In the genomic region with DNA sequence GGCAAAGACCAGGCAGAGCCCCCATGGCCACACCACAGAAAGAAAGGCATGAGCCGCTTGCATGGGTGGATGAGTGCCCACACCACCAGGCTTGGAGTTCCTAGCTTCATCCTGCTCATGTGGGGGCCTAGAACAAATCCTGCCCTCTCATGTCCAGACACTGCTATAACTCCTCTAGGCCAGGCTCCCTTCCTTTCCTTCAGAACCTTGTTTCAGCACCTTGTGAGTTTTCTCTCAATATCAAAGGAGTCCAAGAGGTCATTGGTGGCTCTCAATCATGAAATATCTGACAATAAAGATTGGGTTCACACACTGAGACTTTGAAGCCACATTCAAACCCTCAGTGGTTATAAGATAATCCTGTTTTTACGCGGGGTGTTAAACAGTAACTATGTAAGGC, we compare ENCODE assay signal across 18 cellular contexts. TPM values are rescaled to one million over a fixed set of nuclear protein-coding genes. Genes with fewer than 3 reads are reported as not detected.
DNase-seq lines count a peak whose midpoint lies in the region; ATAC-seq and TF ChIP-seq lines count a peak whose summit lies in the region.
"Had no signal": no experiment of that assay in that cellular context is flagged by ENCODE, and none has a peak within 500 bp of the region (broad histone marks: within the 10 kb centered on the region; RNA-seq: fewer than 3 reads in every experiment).

No MANE protein-coding gene starts in this region.

- TF ChIP-seq CTCF in DND-41 (IDR thresholded peaks at IDR 0.05; ENCODE audit: borderline replicate concordance, extremely low read depth, low read length, poor library complexity, severe bottlenecking): no peak
- TF ChIP-seq CTCF in Loucy (conservative IDR thresholded peaks at IDR 0.05; ENCODE audit: low read length): 0 out of 2 replicates have a peak, but pooled peaks have one; percentile 24
- TF ChIP-seq CTCF in coronary artery (IDR thresholded peaks at IDR 0.05): no peak
- TF ChIP-seq CTCF in mucosa of descending colon (IDR thresholded peaks at IDR 0.05): no peak
- no peak for TF ChIP-seq CTCF in upper lobe of right lung (IDR thresholded peaks at IDR 0.05)

- H3K9ac ChIP-seq in DND-41 (ENCODE audit: low read depth, low read length): no peak overlapping the region
- H3K9ac ChIP-seq in Loucy (ENCODE audit: low read depth, low read length, poor library complexity, severe bottlenecking): no peak overlapping the region

- H3K9me3 ChIP-seq in DND-41 (ENCODE audit: insufficient read depth, low read length, severe bottlenecking) (peaks cover 2% of the 10 kb centered on the region), Loucy (ENCODE audit: insufficient read depth, low read depth, low read length) (no peaks in the 10 kb centered on the region), mucosa of descending colon (no peaks in the 10 kb centered on the region), upper lobe of right lung (no peaks in the 10 kb centered on the region)
- H3K9me3 ChIP-seq: A549 had no signal

- ATAC-seq in DND-41 (ENCODE audit: insufficient read depth, low read depth): no peak
- peak; percentile 27 for ATAC-seq in mucosa of descending colon
- no peak for ATAC-seq in HG02938 (IDR thresholded peaks at IDR 0.05; ENCODE audit: unreplicated experiment)
- ATAC-seq in upper lobe of right lung: no peak
- ATAC-seq: A549 had no signal

- H2AFZ ChIP-seq in DND-41 (ENCODE audit: low read depth, low read length) (no peak overlapping the region), Loucy (ENCODE audit: low read length) (no peak overlapping the region)

- DNase-seq in DND-41: peak; percentile 3
- peak; percentile 36 for DNase-seq in coronary artery (ENCODE audit: low spot score)
- no peak for DNase-seq in mucosa of descending colon
- DNase-seq in RPMI8226: no peak
- DNase-seq in upper lobe of right lung: no peak
- DNase-seq: DMS 273 treated with DMSO at 0.1 percent for 48 hours, GF-D8, Karpas-422, MM.1S, NCI-H1092 treated with DMSO at 0.1 percent for 48 hours, NCI-H1694, NCI-H510A treated with DMSO at 0.1 percent for 48 hours had no signal

- H3F3A ChIP-seq in Loucy (ENCODE audit: low read depth): no peaks in the 10 kb centered on the region

- no peaks in the 10 kb centered on the region for H3K79me2 ChIP-seq in DND-41 (ENCODE audit: insufficient read depth, low read length)
- H3K79me2 ChIP-seq in Loucy (ENCODE audit: insufficient read depth, low read length): no peaks in the 10 kb centered on the region

- H3K36me3 ChIP-seq in DND-41 (ENCODE audit: insufficient read depth, low read length): no peaks in the 10 kb centered on the region
- H3K36me3 ChIP-seq in Loucy (ENCODE audit: insufficient read depth, low read length): no peaks in the 10 kb centered on the region
- H3K36me3 ChIP-seq in mucosa of descending colon (ENCODE audit: low read depth): no peaks in the 10 kb centered on the region
- H3K36me3 ChIP-seq in upper lobe of right lung: no peaks in the 10 kb centered on the region

- H3K9me2 ChIP-seq in Loucy (replicated peaks; ENCODE audit: low read depth, low read length): no peaks in the 10 kb centered on the region

- H3K4me3 ChIP-seq in DND-41 (ENCODE audit: low read depth in 1 of 2, low read length in 2 of 2) (no peak overlapping the region), Loucy (ENCODE audit: low read length, poor library complexity, severe bottlenecking) (no peak overlapping the region), coronary artery (no peak overlapping the region), mucosa of descending colon (no peak overlapping the region), upper lobe of right lung (no peak overlapping the region)
- H3K4me3 ChIP-seq: A549, SK-N-MC had no signal

- H3K27me3 ChIP-seq in DND-41 (ENCODE audit: insufficient read depth, low read length, poor library complexity) (no peaks in the 10 kb centered on the region), Loucy (ENCODE audit: insufficient read depth, low read length, poor library complexity, severe bottlenecking) (peaks cover 21% of the 10 kb centered on the region), upper lobe of right lung (no peaks in the 10 kb centered on the region)

- H3K4me2 ChIP-seq in DND-41 (ENCODE audit: insufficient read depth, low read length) (no peak overlapping the region), Loucy (ENCODE audit: low read depth, low read length, poor library complexity, severe bottlenecking) (no peak overlapping the region)
- H3K4me2 ChIP-seq: A549 had no signal

- intact Hi-C loops in mucosa of descending colon (cut with DNase I, micrococcal nuclease) (no loop called here), upper lobe of right lung (cut with DNase I) (no loop called here)

- H3K4me1 ChIP-seq in DND-41 (ENCODE audit: insufficient read depth, low read length) (no peaks in the 10 kb centered on the region), Loucy (ENCODE audit: insufficient read depth, low read length, poor library complexity, severe bottlenecking) (no peaks in the 10 kb centered on the region), mucosa of descending colon (ENCODE audit: low read depth) (no peaks in the 10 kb centered on the region), upper lobe of right lung (no peaks in the 10 kb centered on the region)
- H3K4me1 ChIP-seq: A549 had no signal

- H3K27ac ChIP-seq in DND-41 (ENCODE audit: low read length) (no peak overlapping the region), coronary artery (no peak overlapping the region), upper lobe of right lung (no peak overlapping the region)
- H3K27ac ChIP-seq: A549, C4-2B, SK-N-MC had no signal

- H4K20me1 ChIP-seq in DND-41 (ENCODE audit: insufficient read depth, low read length) (0 out of 2 replicates have a peak, but pooled peaks cover 3% of the 10 kb centered on the region), Loucy (ENCODE audit: insufficient read depth, low read length, poor library complexity, severe bottlenecking) (no peaks in the 10 kb centered on the region)

RNA-seq across cellular contexts. Expression of gene SLC6A20, which starts 12.7 kb away (rescaled TPM):
- 1 to 10 TPM in 2 of 3 donors, under 1 TPM in 1; 0.29 to 2.4 (median 1.2) TPM for total RNA-seq in mucosa of descending colon
- 22.7 TPM for total RNA-seq in upper lobe of right lung
- total RNA-seq: Daoy had no signal

RNA-seq across cellular contexts. Expression of gene LZTFL1, which starts 58.3 kb away (rescaled TPM):
- total RNA-seq in mucosa of descending colon: 10 to 100 TPM; 12.6 to 16.5 (median 16.4) TPM
- total RNA-seq in upper lobe of right lung: 22.8 TPM

Comparison
In these comparisons a context has a peak if more than half of its experiments do, and no peak if none do; other contexts are left out.
1. DNase-seq: peak in DND-41 (single experiment) and coronary artery (single experiment); none in mucosa of descending colon (0 of 3), RPMI8226 (single experiment) and upper lobe of right lung (single experiment).